1 cellular context compared by ENCODE assay signal in the genomic region with DNA sequence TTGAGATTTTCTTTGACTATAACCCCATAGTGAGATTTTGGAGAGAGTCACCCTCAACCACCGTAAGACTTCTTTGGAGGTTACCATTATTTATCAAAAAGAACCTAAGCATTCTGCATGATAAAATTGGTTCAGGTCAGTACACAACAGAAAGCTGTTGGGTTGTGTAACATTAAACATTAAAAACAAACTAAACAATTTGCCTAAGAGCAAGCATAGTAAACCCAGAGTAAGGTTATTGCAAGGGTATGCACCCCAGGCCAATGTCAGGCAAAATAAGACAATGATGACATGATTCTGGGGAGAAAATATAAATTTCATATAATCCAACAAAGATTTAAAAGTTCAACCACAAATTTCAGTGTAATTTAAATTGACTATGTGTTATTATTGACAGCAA.
TF ChIP-seq lines count a peak whose summit lies in the region.

No MANE protein-coding gene starts in this region.

TF ChIP-seq in HepG2, 621 proteins besides CTCF, POLR2A, EP300 and RAD21 (continued from another document):
- TF ChIP-seq, protein P1, sequence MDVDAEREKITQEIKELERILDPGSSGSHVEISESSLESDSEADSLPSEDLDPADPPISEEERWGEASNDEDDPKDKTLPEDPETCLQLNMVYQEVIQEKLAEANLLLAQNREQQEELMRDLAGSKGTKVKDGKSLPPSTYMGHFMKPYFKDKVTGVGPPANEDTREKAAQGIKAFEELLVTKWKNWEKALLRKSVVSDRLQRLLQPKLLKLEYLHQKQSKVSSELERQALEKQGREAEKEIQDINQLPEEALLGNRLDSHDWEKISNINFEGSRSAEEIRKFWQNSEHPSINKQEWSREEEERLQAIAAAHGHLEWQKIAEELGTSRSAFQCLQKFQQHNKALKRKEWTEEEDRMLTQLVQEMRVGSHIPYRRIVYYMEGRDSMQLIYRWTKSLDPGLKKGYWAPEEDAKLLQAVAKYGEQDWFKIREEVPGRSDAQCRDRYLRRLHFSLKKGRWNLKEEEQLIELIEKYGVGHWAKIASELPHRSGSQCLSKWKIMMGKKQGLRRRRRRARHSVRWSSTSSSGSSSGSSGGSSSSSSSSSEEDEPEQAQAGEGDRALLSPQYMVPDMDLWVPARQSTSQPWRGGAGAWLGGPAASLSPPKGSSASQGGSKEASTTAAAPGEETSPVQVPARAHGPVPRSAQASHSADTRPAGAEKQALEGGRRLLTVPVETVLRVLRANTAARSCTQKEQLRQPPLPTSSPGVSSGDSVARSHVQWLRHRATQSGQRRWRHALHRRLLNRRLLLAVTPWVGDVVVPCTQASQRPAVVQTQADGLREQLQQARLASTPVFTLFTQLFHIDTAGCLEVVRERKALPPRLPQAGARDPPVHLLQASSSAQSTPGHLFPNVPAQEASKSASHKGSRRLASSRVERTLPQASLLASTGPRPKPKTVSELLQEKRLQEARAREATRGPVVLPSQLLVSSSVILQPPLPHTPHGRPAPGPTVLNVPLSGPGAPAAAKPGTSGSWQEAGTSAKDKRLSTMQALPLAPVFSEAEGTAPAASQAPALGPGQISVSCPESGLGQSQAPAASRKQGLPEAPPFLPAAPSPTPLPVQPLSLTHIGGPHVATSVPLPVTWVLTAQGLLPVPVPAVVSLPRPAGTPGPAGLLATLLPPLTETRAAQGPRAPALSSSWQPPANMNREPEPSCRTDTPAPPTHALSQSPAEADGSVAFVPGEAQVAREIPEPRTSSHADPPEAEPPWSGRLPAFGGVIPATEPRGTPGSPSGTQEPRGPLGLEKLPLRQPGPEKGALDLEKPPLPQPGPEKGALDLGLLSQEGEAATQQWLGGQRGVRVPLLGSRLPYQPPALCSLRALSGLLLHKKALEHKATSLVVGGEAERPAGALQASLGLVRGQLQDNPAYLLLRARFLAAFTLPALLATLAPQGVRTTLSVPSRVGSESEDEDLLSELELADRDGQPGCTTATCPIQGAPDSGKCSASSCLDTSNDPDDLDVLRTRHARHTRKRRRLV (CRISPR knock-in tag; IDR thresholded peaks at IDR 0.05): no peak
- TF ChIP-seq ZNF160 (CRISPR knock-in tag; IDR thresholded peaks at IDR 0.05) (no peak), NBN (conservative IDR thresholded peaks at IDR 0.05) (no peak), KDM1A (CRISPR knock-in tag; IDR thresholded peaks at IDR 0.05) (no peak), NR2F1 (CRISPR knock-in tag; IDR thresholded peaks at IDR 0.05) (no peak)
- TF ChIP-seq, protein P2, sequence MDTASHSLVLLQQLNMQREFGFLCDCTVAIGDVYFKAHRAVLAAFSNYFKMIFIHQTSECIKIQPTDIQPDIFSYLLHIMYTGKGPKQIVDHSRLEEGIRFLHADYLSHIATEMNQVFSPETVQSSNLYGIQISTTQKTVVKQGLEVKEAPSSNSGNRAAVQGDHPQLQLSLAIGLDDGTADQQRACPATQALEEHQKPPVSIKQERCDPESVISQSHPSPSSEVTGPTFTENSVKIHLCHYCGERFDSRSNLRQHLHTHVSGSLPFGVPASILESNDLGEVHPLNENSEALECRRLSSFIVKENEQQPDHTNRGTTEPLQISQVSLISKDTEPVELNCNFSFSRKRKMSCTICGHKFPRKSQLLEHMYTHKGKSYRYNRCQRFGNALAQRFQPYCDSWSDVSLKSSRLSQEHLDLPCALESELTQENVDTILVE (CRISPR knock-in tag; IDR thresholded peaks at IDR 0.05): no peak
- TF ChIP-seq, protein P3, sequence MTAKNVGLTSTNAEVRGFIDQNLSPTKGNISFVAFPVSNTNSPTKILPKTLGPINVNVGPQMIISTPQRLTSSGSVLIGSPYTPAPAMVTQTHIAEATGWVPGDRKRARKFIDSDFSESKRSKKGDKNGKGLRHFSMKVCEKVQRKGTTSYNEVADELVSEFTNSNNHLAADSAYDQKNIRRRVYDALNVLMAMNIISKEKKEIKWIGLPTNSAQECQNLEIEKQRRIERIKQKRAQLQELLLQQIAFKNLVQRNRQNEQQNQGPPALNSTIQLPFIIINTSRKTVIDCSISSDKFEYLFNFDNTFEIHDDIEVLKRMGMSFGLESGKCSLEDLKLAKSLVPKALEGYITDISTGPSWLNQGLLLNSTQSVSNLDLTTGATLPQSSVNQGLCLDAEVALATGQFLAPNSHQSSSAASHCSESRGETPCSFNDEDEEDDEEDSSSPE (CRISPR knock-in tag; IDR thresholded peaks at IDR 0.05): no peak
